8 cellular contexts compared by ENCODE assay signal in genomic region chr16:87461466-87461975, GRCh38. TPM values are rescaled to one million over a fixed set of nuclear protein-coding genes. Genes with fewer than 3 reads are reported as not detected.
A peak's percentile ranks its signal among the peaks of the same experiment; 100 is the strongest.
DNase-seq lines count a peak whose midpoint lies in the region; ATAC-seq and TF ChIP-seq lines count a peak whose summit lies in the region.

No MANE protein-coding gene starts in this region.

- peaks cover 3% of the 10 kb centered on the region for H3K4me1 ChIP-seq in iPS-20b (ENCODE audit: insufficient read depth, low read length)
- peaks cover 48 to 61% of the 10 kb centered on the region in 2 donors for H3K4me1 ChIP-seq in thoracic aorta (ENCODE audit: control insufficient read depth in 1 of 2, low read depth in 2 of 2)

- peaks cover 38% of the 10 kb centered on the region for H3K36me3 Mint-ChIP-seq in activated T-cell treated with anti-CD3 and anti-CD28 coated beads, Interleukin-2, amount 50 U/mL, for 24 hours (ENCODE audit: low read depth)

- H3K4me3 ChIP-seq in astrocyte of the spinal cord (ENCODE audit: low read depth, low read length), result no peak overlapping the region
- peak overlapping the region; percentile 52; the same call in 1 of the 2 replicates for H3K4me3 ChIP-seq in iPS-20b (ENCODE audit: low read length)
- H3K4me3 ChIP-seq in thoracic aorta, result peak overlapping the region; percentile 60

- H3K27ac Mint-ChIP-seq in activated T-cell treated with anti-CD3 and anti-CD28 coated beads, Interleukin-2, amount 50 U/mL, for 24 hours, result no peak overlapping the region

- H3K9me3 ChIP-seq in iPS-20b (ENCODE audit: insufficient read depth, low read depth, low read length) (no peaks in the 10 kb centered on the region), thoracic aorta (no peaks in the 10 kb centered on the region)

- TF ChIP-seq CTCF in astrocyte of the spinal cord (IDR thresholded peaks at IDR 0.05; ENCODE audit: low read depth, low read length) (no peak), thoracic aorta (IDR thresholded peaks at IDR 0.05) (no peak)

- peaks cover 73% of the 10 kb centered on the region for H3K4me1 Mint-ChIP-seq in activated T-cell treated with anti-CD3 and anti-CD28 coated beads, Interleukin-2, amount 50 U/mL, for 24 hours (ENCODE audit: low read depth)

- no peak overlapping the region for H3K27ac ChIP-seq in iPS-20b (ENCODE audit: low read length)
- peak overlapping the region; percentile 96 to 97 for H3K27ac ChIP-seq in thoracic aorta

- peaks cover 32% of the 10 kb centered on the region for H3K36me3 ChIP-seq in iPS-20b (ENCODE audit: insufficient read depth, low read depth, low read length)
- peaks cover 17% of the 10 kb centered on the region for H3K36me3 ChIP-seq in thoracic aorta

- in situ Hi-C loops in astrocyte of the spinal cord (cut with HindIII; ENCODE audit: low sequenced_read_pairs), result no loop called here

- no peaks in the 10 kb centered on the region for H3K27me3 Mint-ChIP-seq in activated T-cell treated with anti-CD3 and anti-CD28 coated beads, Interleukin-2, amount 50 U/mL, for 24 hours

- H3K9me3 Mint-ChIP-seq in activated T-cell treated with anti-CD3 and anti-CD28 coated beads, Interleukin-2, amount 50 U/mL, for 24 hours, result no peaks in the 10 kb centered on the region

- ATAC-seq in GM21529 (IDR thresholded peaks at IDR 0.05; ENCODE audit: unreplicated experiment) (peak; percentile 61), thoracic aorta (ENCODE audit: insufficient number of reproducible peaks, low FRiP score, low read depth) (no peak)

- H3K4me3 Mint-ChIP-seq in activated T-cell treated with anti-CD3 and anti-CD28 coated beads, Interleukin-2, amount 50 U/mL, for 24 hours, result no peak overlapping the region

- DNase-seq in CD1c-positive myeloid dendritic cell (ENCODE audit: extremely low spot score), result peak; percentile 25
- DNase-seq in NCI-H2227 (lab: John Stamatoyannopoulos, UW; ENCODE audit: unreplicated experiment), result peak; percentile 68
- peak; percentile 29 for DNase-seq in astrocyte of the spinal cord (ENCODE audit: low read depth, low spot score)
- peak; percentile 23 for DNase-seq in thoracic aorta (ENCODE audit: low spot score)
- DNase-seq in activated T-cell treated with anti-CD3 and anti-CD28 coated beads, Interleukin-2, amount 50 U/mL, for 24 hours, result no peak
- DNase-seq in occipital lobe (lab: John Stamatoyannopoulos, UW), result no peak

- peak overlapping the region; percentile 43; the same call in 1 of the 2 replicates for H3K9ac ChIP-seq in iPS-20b (ENCODE audit: low read depth, low read length)

- no peaks in the 10 kb centered on the region for H3K27me3 ChIP-seq in iPS-20b (ENCODE audit: insufficient read depth, low read length)
- H3K27me3 ChIP-seq in thoracic aorta (replicated peaks; ENCODE audit: insufficient read depth), result no peaks in the 10 kb centered on the region

RNA-seq across cellular contexts. Expression of gene ZCCHC14, which starts 31.3 kb away (rescaled TPM):
- total RNA-seq in thoracic aorta (10 to 100 TPM; 33.0 to 45.6 TPM), occipital lobe (33.2 TPM)

Comparison
In these comparisons a context has a peak if more than half of its experiments do, and no peak if none do; other contexts are left out.
1. DNase-seq: peak in CD1c-positive myeloid dendritic cell (single experiment), NCI-H2227 (single experiment), astrocyte of the spinal cord (single experiment) and thoracic aorta (single experiment); none in activated T-cell treated with anti-CD3 and anti-CD28 coated beads, Interleukin-2, amount 50 U/mL, for 24 hours (single experiment) and occipital lobe (single experiment).